In genomic region chr4:26032142-26032541, GRCh38 we compare ENCODE assay signal across 15 cellular contexts.
DNase-seq lines count a peak whose midpoint lies in the region; TF ChIP-seq lines count a peak whose summit lies in the region.
"Had no signal": no experiment of that assay in that cellular context is flagged by ENCODE, and none has a peak within 500 bp of the region (broad histone marks: within the 10 kb centered on the region; RNA-seq: fewer than 3 reads in every experiment).

No MANE protein-coding gene starts in this region.

- no peaks in the 10 kb centered on the region for H3K27me3 ChIP-seq in H9 (ENCODE audit: insufficient read depth, low read length)
- no peaks in the 10 kb centered on the region for H3K27me3 ChIP-seq in adipocyte (replicated peaks; ENCODE audit: control insufficient read depth, insufficient read depth, low read length)
- H3K27me3 ChIP-seq in skeletal muscle tissue (ENCODE audit: control insufficient read depth in 3 of 3, insufficient read depth in 3 of 3, low read length in 3 of 3): no peaks in the 10 kb centered on the region

- no peak overlapping the region for H2AK5ac ChIP-seq in H9 (ENCODE audit: insufficient read length, low read length)

- no peak overlapping the region for H2BK5ac ChIP-seq in H9 (ENCODE audit: insufficient read length, low read length)

- no peak overlapping the region for H4K91ac ChIP-seq in H9 (ENCODE audit: insufficient read length, low read depth, low read length)

- H2AFZ ChIP-seq in H9 (ENCODE audit: low read length): no peak overlapping the region

- H2BK15ac ChIP-seq in H9 (ENCODE audit: low read depth, low read length): no peak overlapping the region

- no peak overlapping the region for H3K14ac ChIP-seq in H9 (ENCODE audit: insufficient read depth, low read length)

- H3K79me2 ChIP-seq in H9 (ENCODE audit: insufficient read depth, low read length): no peaks in the 10 kb centered on the region

- no peak overlapping the region for H3K4ac ChIP-seq in H9 (ENCODE audit: low read depth, low read length)

- H3T11ph ChIP-seq in H9 (ENCODE audit: low read length): no peak overlapping the region

- H4K5ac ChIP-seq in H9 (ENCODE audit: insufficient read length, low read depth, low read length): no peak overlapping the region

- peaks cover 3 to 12% (median 9%) of the 10 kb centered on the region in 3 experiments; a peak in 6 of 7 replicates for H3K36me3 Mint-ChIP-seq in H9 (ENCODE audit: insufficient read depth in 1 of 3, low read depth in 3 of 3)

- H4K8ac ChIP-seq in H9 (replicated peaks; ENCODE audit: insufficient read length, low read depth, low read length): no peak overlapping the region

- peak overlapping the region; percentile 27 to 100 (median 91); a peak in 3 of 7 replicates for H3K27ac Mint-ChIP-seq in H9
- H3K27ac Mint-ChIP-seq: CD4-positive, alpha-beta T cell; stimulated activated naive B cell treated with anti-CD40 and anti-IgM and Interleukin-4, amounts not matched to agents 10 μg/mL and 1 μg/mL and 100 μg/mL, for 72 hours had no signal

- H3K9me3 ChIP-seq in H9 (ENCODE audit: control insufficient read depth, low read depth, low read length) (no peaks in the 10 kb centered on the region), adipocyte (ENCODE audit: control insufficient read depth, low read length) (no peaks in the 10 kb centered on the region), skeletal muscle tissue (ENCODE audit: control insufficient read depth in 3 of 3, low read length in 3 of 3) (no peaks in the 10 kb centered on the region)

- no peak overlapping the region for H2BK20ac ChIP-seq in H9 (ENCODE audit: low read depth, low read length, poor library complexity, severe bottlenecking)

- H3K9ac ChIP-seq in H9 (ENCODE audit: extremely low read depth, insufficient read length, low read length) (no peak overlapping the region), adipocyte (ENCODE audit: low read length) (peak overlapping the region; percentile 78), skeletal muscle tissue (ENCODE audit: low read depth in 1 of 3, low read length in 3 of 3) (no peak overlapping the region)

- no CpG with 5 or more reads among the region's 6 CpGs for WGBS in H9 (ENCODE audit: extremely low coverage, insufficient read length, low lambda C conversion rate)

- no peak overlapping the region for H2BK120ac ChIP-seq in H9 (ENCODE audit: low read depth, low read length, poor library complexity, severe bottlenecking)

- no peak overlapping the region for H3K23ac ChIP-seq in H9 (ENCODE audit: insufficient read length, low read depth, low read length)

- H3K4me3 ChIP-seq in adipocyte (ENCODE audit: low read length) (no peak overlapping the region), skeletal muscle tissue (ENCODE audit: low read length in 3 of 3) (no peak overlapping the region)

- H3K23me2 ChIP-seq in H9 (ENCODE audit: insufficient read length, low read depth, low read length, poor library complexity, severe bottlenecking): peaks cover 22% of the 10 kb centered on the region

- no peak overlapping the region for H3K4me2 ChIP-seq in H9 (ENCODE audit: insufficient read depth, insufficient read length, low read length)

- H2BK12ac ChIP-seq in H9 (ENCODE audit: insufficient read length, low read depth, low read length): no peak overlapping the region

- H3K4me1 ChIP-seq in H9 (ENCODE audit: insufficient read depth, low read length) (peaks cover 3% of the 10 kb centered on the region), adipocyte (ENCODE audit: control insufficient read depth, insufficient read depth, low read length) (peaks cover 54% of the 10 kb centered on the region), skeletal muscle tissue (ENCODE audit: control insufficient read depth in 3 of 3, insufficient read depth in 3 of 3, low read length in 3 of 3) (peaks cover 6 to 21% (median 19%) of the 10 kb centered on the region in 3 donors)
- H3K4me1 ChIP-seq: foreskin keratinocyte had no signal

- no peak overlapping the region for H3K27ac ChIP-seq in H9 (ENCODE audit: insufficient read length, low read depth, low read length)
- peak overlapping the region; percentile 51 for H3K27ac ChIP-seq in skeletal muscle tissue (ENCODE audit: low read depth, low read length)
- H3K27ac ChIP-seq: foreskin keratinocyte, HL-60 had no signal

- H3K27me3 Mint-ChIP-seq in H9 (ENCODE audit: low read depth): peaks cover 2% of the 10 kb centered on the region; the same call in 1 of the 2 replicates

- DNase-seq in H9: no peak
- peak; percentile 46 for DNase-seq in adipocyte (ENCODE audit: low read depth)
- DNase-seq in glomerular visceral epithelial cell (ENCODE audit: extremely low spot score): peak; percentile 68
- no peak for DNase-seq in stimulated activated CD4-positive, alpha-beta T cell treated with anti-CD3 and anti-CD28 coated beads, Interleukin-4, amount 100 ng/mL, for 24 hours
- DNase-seq in KG1 (lab: John Stamatoyannopoulos, UW): no peak
- no peak for DNase-seq in NCI-H1694 (lab: John Stamatoyannopoulos, UW)
- DNase-seq in OCI-M2 (lab: John Stamatoyannopoulos, UW; ENCODE audit: unreplicated experiment): no peak
- DNase-seq: activated T-cell treated with anti-CD3 and anti-CD28 coated beads, Interleukin-2, amount 50 U/mL, for 4 hours; CD4-positive, alpha-beta T cell; foreskin keratinocyte; NCI-H526 treated with DMSO at 0.1 percent for 48 hours; stimulated activated CD4-positive, alpha-beta T cell treated with anti-CD3 and anti-CD28 coated beads, Interleukin-1b, Interleukin-23, amount 100 ng/mL, for 48 hours; stimulated activated naive B cell treated with anti-CD40 and anti-IgM and Interleukin-4, amounts not matched to agents 10 μg/mL and 1 μg/mL and 100 μg/mL, for 72 hours had no signal

- H3K18ac ChIP-seq in H9 (ENCODE audit: insufficient read length, low read depth, low read length): no peak overlapping the region

- no peaks in the 10 kb centered on the region for H4K20me1 ChIP-seq in H9 (ENCODE audit: control insufficient read depth, insufficient read depth, insufficient read length)

- H3K56ac ChIP-seq in H9 (ENCODE audit: insufficient read length, low read depth, low read length): no peak overlapping the region

- no peak overlapping the region for H3K4me3 Mint-ChIP-seq in H9
- H3K4me3 Mint-ChIP-seq: activated T-cell treated with anti-CD3 and anti-CD28 coated beads, Interleukin-2, amount 50 U/mL, for 4 hours; CD4-positive, alpha-beta T cell; stimulated activated naive B cell treated with anti-CD40 and anti-IgM and Interleukin-4, amounts not matched to agents 10 μg/mL and 1 μg/mL and 100 μg/mL, for 72 hours had no signal

- peaks cover 6 to 8% of the 10 kb centered on the region in 2 experiments for H3K9me3 Mint-ChIP-seq in H9
- H3K9me3 Mint-ChIP-seq: activated T-cell treated with anti-CD3 and anti-CD28 coated beads, Interleukin-2, amount 50 U/mL, for 4 hours; CD4-positive, alpha-beta T cell; stimulated activated naive B cell treated with anti-CD40 and anti-IgM and Interleukin-4, amounts not matched to agents 10 μg/mL and 1 μg/mL and 100 μg/mL, for 72 hours had no signal

- no peaks in the 10 kb centered on the region for H3K79me1 ChIP-seq in H9 (ENCODE audit: insufficient read depth, low read depth, low read length, poor library complexity, severe bottlenecking)

- peaks cover 36 to 42% of the 10 kb centered on the region in 2 experiments for H3K4me1 Mint-ChIP-seq in H9

- no peaks in the 10 kb centered on the region for H3K36me3 ChIP-seq in adipocyte (ENCODE audit: control insufficient read depth, insufficient read depth, low read length, severe bottlenecking)
- no peaks in the 10 kb centered on the region for H3K36me3 ChIP-seq in skeletal muscle tissue (ENCODE audit: control insufficient read depth in 3 of 3, insufficient read depth in 3 of 3, low read length in 3 of 3)

- no peak for TF ChIP-seq CTCF in H9 (conservative IDR thresholded peaks at IDR 0.05)

Comparison
In these comparisons a context has a peak if more than half of its experiments do, and no peak if none do; other contexts are left out.
1. DNase-seq: peak in adipocyte (single experiment) and glomerular visceral epithelial cell (single experiment); none in H9 (single experiment), stimulated activated CD4-positive, alpha-beta T cell treated with anti-CD3 and anti-CD28 coated beads, Interleukin-4, amount 100 ng/mL, for 24 hours (single experiment), KG1 (single experiment), NCI-H1694 (single experiment) and OCI-M2 (single experiment).